Comparison of ENCODE assay signal across 16 cellular contexts in the genomic region with DNA sequence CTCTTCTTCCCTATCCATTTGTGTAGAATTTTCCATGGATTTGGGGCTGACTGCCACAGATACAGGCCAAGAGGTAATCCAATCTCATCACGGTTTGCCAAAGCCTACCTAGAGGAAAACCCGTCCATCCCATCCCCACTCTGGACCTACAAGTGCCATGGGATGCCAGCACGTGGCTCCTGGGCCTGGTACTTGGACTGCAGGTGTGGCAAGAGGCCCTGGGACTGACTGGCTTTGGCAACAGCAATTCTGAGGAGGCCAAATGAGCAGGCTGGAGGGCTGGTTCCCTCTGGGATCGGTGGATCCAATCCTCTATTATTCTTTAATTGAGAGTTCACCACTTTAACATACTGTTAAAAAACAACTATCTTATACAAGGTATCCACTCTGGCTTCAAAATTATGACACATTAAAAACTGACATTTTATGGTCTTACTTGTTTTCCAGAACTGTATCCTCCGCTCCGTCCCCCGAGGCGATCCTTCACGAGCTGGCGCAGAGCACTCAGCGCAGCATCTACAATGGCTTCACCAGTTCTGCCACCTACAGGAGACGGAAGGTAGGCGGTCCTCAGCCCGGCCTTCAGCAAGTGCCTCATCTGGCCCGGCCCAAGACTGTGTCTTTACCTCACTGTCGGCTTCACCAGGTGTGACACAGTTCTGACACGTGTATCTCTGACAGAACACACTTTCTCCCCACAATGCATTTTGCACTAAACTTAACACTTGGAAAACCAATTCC. TPM values are rescaled to one million over a fixed set of nuclear protein-coding genes. Genes with fewer than 3 reads are reported as not detected.
A peak's percentile ranks its signal among the peaks of the same experiment; 100 is the strongest.
DNase-seq lines count a peak whose midpoint lies in the region; ATAC-seq, FAIRE-seq and TF ChIP-seq lines count a peak whose summit lies in the region.
"Had no signal": no experiment of that assay in that cellular context is flagged by ENCODE, and none has a peak within 500 bp of the region (broad histone marks: within the 10 kb centered on the region; RNA-seq: fewer than 3 reads in every experiment).

No MANE protein-coding gene starts in this region.

- H3K9me3 Mint-ChIP-seq in CD4-positive, CD25-positive, alpha-beta regulatory T cell = no peaks in the 10 kb centered on the region
- no peaks in the 10 kb centered on the region for H3K9me3 Mint-ChIP-seq in activated CD4-positive, alpha-beta memory T cell treated with anti-CD3 and anti-CD28 coated beads, Interleukin-2, amount 10 ng/mL, durations not matched to agents 7 days and 5 days
- H3K9me3 Mint-ChIP-seq: neural crest cell; T-helper 1 cell treated with Interleukin-12 subunit alpha and Interleukin-12 subunit beta and Interleukin-4 antibody, amounts not matched to agents 30 μg/mL and 1 μg/mL, for 36 hours had no signal

- peaks cover 13 to 31% (median 20%) of the 10 kb centered on the region in 4 donors for H3K4me1 Mint-ChIP-seq in CD4-positive, CD25-positive, alpha-beta regulatory T cell
- peaks cover 41% of the 10 kb centered on the region for H3K4me1 Mint-ChIP-seq in activated CD4-positive, alpha-beta memory T cell treated with anti-CD3 and anti-CD28 coated beads, Interleukin-2, amount 10 ng/mL, durations not matched to agents 7 days and 5 days
- H3K4me1 Mint-ChIP-seq: neural crest cell had no signal

- no peak for DNase-seq in CD4-positive, CD25-positive, alpha-beta regulatory T cell
- DNase-seq in activated CD4-positive, alpha-beta memory T cell treated with anti-CD3 and anti-CD28 coated beads, Interleukin-2, amount 10 ng/mL, durations not matched to agents 7 days and 5 days = peak; percentile 16
- DNase-seq in left lobe of liver (ENCODE audit: low spot score) = no peak
- no peak for DNase-seq in T1000 (lab: John Stamatoyannopoulos, UW)
- DNase-seq in 8988T = no peak
- DNase-seq in D721Med (ENCODE audit: insufficient read length, low spot score) = no peak
- DNase-seq: Calu3, GOT3, PC-9 had no signal

- H3K4me3 ChIP-seq in CD4-positive, CD25-positive, alpha-beta regulatory T cell (ENCODE audit: low read depth, low read length) = no peak overlapping the region
- H3K4me3 ChIP-seq: ascending aorta, PC-9, thoracic aorta had no signal

- H3K36me3 Mint-ChIP-seq in CD4-positive, CD25-positive, alpha-beta regulatory T cell = peaks cover 60% of the 10 kb centered on the region
- H3K36me3 Mint-ChIP-seq in activated CD4-positive, alpha-beta memory T cell treated with anti-CD3 and anti-CD28 coated beads, Interleukin-2, amount 10 ng/mL, durations not matched to agents 7 days and 5 days (ENCODE audit: low read depth) = peaks cover 83% of the 10 kb centered on the region

- H3K27me3 Mint-ChIP-seq in CD4-positive, CD25-positive, alpha-beta regulatory T cell = no peaks in the 10 kb centered on the region
- no peaks in the 10 kb centered on the region for H3K27me3 Mint-ChIP-seq in activated CD4-positive, alpha-beta memory T cell treated with anti-CD3 and anti-CD28 coated beads, Interleukin-2, amount 10 ng/mL, durations not matched to agents 7 days and 5 days

- CTCF ChIA-PET in activated CD4-positive, alpha-beta memory T cell treated with anti-CD3 and anti-CD28 coated beads, Interleukin-2, amount 10 ng/mL, durations not matched to agents 7 days and 5 days (lab: Charles Lee) = interaction anchor here (0.5 to 1.7 kb wide), 3 partner anchors 10 to 44 kb away, joined by 3 to 8 read pairs (median 3); no protein-coding TSS in a partner anchor

- no peaks in the 10 kb centered on the region for H3K9me3 ChIP-seq in CD4-positive, CD25-positive, alpha-beta regulatory T cell (ENCODE audit: control insufficient read depth in 2 of 2, low read length in 2 of 2)
- H3K9me3 ChIP-seq: ascending aorta, thoracic aorta had no signal

- TF ChIP-seq CTCF in GM12874 (IDR thresholded peaks at IDR 0.05; ENCODE audit: insufficient read depth, low read depth, low read length) (0 out of 2 replicates have a peak, but pooled peaks have one; percentile 6), D721Med (IDR thresholded peaks at IDR 0.05; ENCODE audit: insufficient read depth, missing control alignments) (no peak)

- no peak for FAIRE-seq in D721Med (lab: Jason Lieb, UNC)
- FAIRE-seq: GM19239 had no signal

- H3K4me3 Mint-ChIP-seq in CD4-positive, CD25-positive, alpha-beta regulatory T cell = no peak overlapping the region
- H3K4me3 Mint-ChIP-seq in activated CD4-positive, alpha-beta memory T cell treated with anti-CD3 and anti-CD28 coated beads, Interleukin-2, amount 10 ng/mL, durations not matched to agents 7 days and 5 days = no peak overlapping the region
- H3K4me3 Mint-ChIP-seq: neural crest cell; T-helper 1 cell treated with Interleukin-12 subunit alpha and Interleukin-12 subunit beta and Interleukin-4 antibody, amounts not matched to agents 30 μg/mL and 1 μg/mL, for 36 hours had no signal

- no peak for ATAC-seq in CD4-positive, CD25-positive, alpha-beta regulatory T cell (ENCODE audit: low read depth in 2 of 2)
- ATAC-seq in left lobe of liver (peak; percentile 21), GM19035 (IDR thresholded peaks at IDR 0.05; ENCODE audit: unreplicated experiment) (no peak)

- POLR2A ChIA-PET in activated CD4-positive, alpha-beta memory T cell treated with anti-CD3 and anti-CD28 coated beads, Interleukin-2, amount 10 ng/mL, durations not matched to agents 7 days and 5 days (lab: Charles Lee) = interaction anchor here (0.8 to 3.9 kb wide), 3 partner anchors 9 to 20 kb away, joined by 3 to 26 read pairs (median 7); a partner anchor contains a TSS

- H3K27me3 ChIP-seq in CD4-positive, CD25-positive, alpha-beta regulatory T cell (ENCODE audit: control insufficient read depth, insufficient read depth, low read length) = no peaks in the 10 kb centered on the region
- H3K27me3 ChIP-seq: ascending aorta had no signal

- peak overlapping the region; percentile 44 to 97 (median 76) for H3K27ac Mint-ChIP-seq in CD4-positive, CD25-positive, alpha-beta regulatory T cell
- H3K27ac Mint-ChIP-seq in activated CD4-positive, alpha-beta memory T cell treated with anti-CD3 and anti-CD28 coated beads, Interleukin-2, amount 10 ng/mL, durations not matched to agents 7 days and 5 days = peak overlapping the region; percentile 85
- H3K27ac Mint-ChIP-seq: T-helper 1 cell treated with Interleukin-12 subunit alpha and Interleukin-12 subunit beta and Interleukin-4 antibody, amounts not matched to agents 30 μg/mL and 1 μg/mL, for 36 hours had no signal

- peak overlapping the region; percentile 80 for H3K27ac ChIP-seq in CD4-positive, CD25-positive, alpha-beta regulatory T cell (ENCODE audit: insufficient read depth, low read length, poor library complexity, severe bottlenecking)
- H3K27ac ChIP-seq: ascending aorta, PC-9, thoracic aorta had no signal

- H3K4me1 ChIP-seq in CD4-positive, CD25-positive, alpha-beta regulatory T cell (ENCODE audit: control insufficient read depth, insufficient read depth, low read length, poor library complexity, severe bottlenecking) = peaks cover 8% of the 10 kb centered on the region
- H3K4me1 ChIP-seq: ascending aorta had no signal

- H3K36me3 ChIP-seq in CD4-positive, CD25-positive, alpha-beta regulatory T cell (ENCODE audit: control insufficient read depth, insufficient read depth, low read length) = peaks cover 69% of the 10 kb centered on the region

RNA-seq across cellular contexts. Expression of a gene that starts 19.8 kb away (rescaled TPM):
- 48.0 TPM for total RNA-seq in CD4-positive, CD25-positive, alpha-beta regulatory T cell
- 100 to 1,000 TPM; 115 to 186 (median 136) TPM for polyA plus RNA-seq in CD4-positive, CD25-positive, alpha-beta regulatory T cell
- 100 to 1,000 TPM; 161 to 165 TPM for total RNA-seq in activated CD4-positive, alpha-beta memory T cell treated with anti-CD3 and anti-CD28 coated beads, Interleukin-2, amount 10 ng/mL, durations not matched to agents 7 days and 5 days
- 225 TPM for total RNA-seq in left lobe of liver
